ENCODE assay signal across 10 cellular contexts in genomic region chr1:228837817-228838716, GRCh38.
A peak's percentile ranks its signal among the peaks of the same experiment; 100 is the strongest.
DNase-seq lines count a peak whose midpoint lies in the region; ATAC-seq, FAIRE-seq and TF ChIP-seq lines count a peak whose summit lies in the region.
"Had no signal": no experiment of that assay in that cellular context is flagged by ENCODE, and none has a peak within 500 bp of the region (broad histone marks: within the 10 kb centered on the region; RNA-seq: fewer than 3 reads in every experiment).

No MANE protein-coding gene starts in this region.

- TF ChIP-seq POLR2A in endothelial cell of umbilical vein (IDR thresholded peaks at IDR 0.05; ENCODE audit: low read depth, low read length): no peak

- no peaks in the 10 kb centered on the region for H3K9me1 ChIP-seq in endothelial cell of umbilical vein (replicated peaks; ENCODE audit: control insufficient read depth, extremely low read depth, insufficient read depth, low read length)

- no peak for TF ChIP-seq CTCF in endothelial cell of umbilical vein (IDR thresholded peaks at IDR 0.05; ENCODE audit: extremely low read depth in 1 of 2, insufficient read depth in 1 of 2, low read depth in 1 of 2, low read length in 2 of 2)

- H3K14ac ChIP-seq in neuronal stem cell (ENCODE audit: low read length): no peak overlapping the region

- no TSS peak for BruUV-seq in endothelial cell of umbilical vein (replicated peaks; lab: Mats Ljungman, UMichigan)

- FAIRE-seq in endothelial cell of umbilical vein (lab: Jason Lieb, UNC): peak; percentile 93

- peak overlapping the region; percentile 69 for H2BK15ac ChIP-seq in neuronal stem cell (ENCODE audit: low read length)

- H3K9me3 ChIP-seq in endothelial cell of umbilical vein (replicated peaks; ENCODE audit: control insufficient read depth, insufficient read depth, low read length) (no peaks in the 10 kb centered on the region), neuronal stem cell (replicated peaks in 1 of 2; ENCODE audit: control insufficient read depth in 2 of 2, insufficient read depth in 1 of 2, low read depth in 1 of 2, low read length in 2 of 2) (peaks cover 3 to 5% of the 10 kb centered on the region in 2 donors)

- peak overlapping the region; percentile 84 for H3K18ac ChIP-seq in neuronal stem cell (ENCODE audit: low read length)

- intact Hi-C loops in endothelial cell of umbilical vein (cut with micrococcal nuclease): loop anchor here (1.0 to 5.0 kb wide), 2 partner anchors 65 to 189 kb away; no protein-coding TSS in a partner anchor

- CTCF ChIA-PET in endothelial cell of umbilical vein (lab: Charles Lee): interaction anchor here (0.7 to 1.2 kb wide), 4 partner anchors 9 to 104 kb away, joined by 3 to 4 read pairs (median 3); no protein-coding TSS in a partner anchor

- dilution Hi-C loops in endothelial cell of umbilical vein (cut with MboI; ENCODE audit: extremely low pct_ligation_motif_present, low sequenced_read_pairs): no loop called here

- POLR2A ChIA-PET in endothelial cell of umbilical vein (lab: Charles Lee): no interaction called here

- H2BK5ac ChIP-seq in neuronal stem cell (ENCODE audit: low read length): peak overlapping the region; percentile 72

- H3K4me3 ChIP-seq in endothelial cell of umbilical vein (replicated peaks in 1 of 3; ENCODE audit: insufficient read depth in 1 of 3, low read depth in 1 of 3, low read length in 3 of 3) (no peak overlapping the region), neuronal stem cell (ENCODE audit: low read length in 2 of 2) (peak overlapping the region in 1 of 2 donors; percentile 8)

- peak; percentile 16 for DNase-seq in NK-92 treated with Interleukin-12 subunit alpha and Interleukin-12 subunit beta, amount 100 ng/mL, for 24 hours (lab: John Stamatoyannopoulos, UW)
- DNase-seq in NK-92 (lab: John Stamatoyannopoulos, UW; ENCODE audit: unreplicated experiment) (no peak), NCI-H226 (peak; percentile 84), endothelial cell of umbilical vein (ENCODE audit: low read depth, low spot score) (peak; percentile 96), neuronal stem cell (ENCODE audit: low spot score) (peak; percentile 42), GDM1 (lab: John Stamatoyannopoulos, UW) (no peak)
- DNase-seq: CD4-positive, CD25-positive, alpha-beta regulatory T cell had no signal

- H3K23ac ChIP-seq in neuronal stem cell (ENCODE audit: low read depth, low read length, poor library complexity): no peak overlapping the region

- H2AFZ ChIP-seq in endothelial cell of umbilical vein (ENCODE audit: low read depth, low read length) (peak overlapping the region; percentile 43), neuronal stem cell (ENCODE audit: low read length) (peak overlapping the region; percentile 53)

- H2BK120ac ChIP-seq in neuronal stem cell (ENCODE audit: low read depth, low read length): no peak overlapping the region

- H3K79me2 ChIP-seq in endothelial cell of umbilical vein (ENCODE audit: control insufficient read depth, insufficient read depth, low read length): no peaks in the 10 kb centered on the region

- ATAC-seq in GM21825 (IDR thresholded peaks at IDR 0.05; ENCODE audit: unreplicated experiment) (no peak), GM19035 (IDR thresholded peaks at IDR 0.05; ENCODE audit: unreplicated experiment) (no peak)
- ATAC-seq: stimulated activated effector memory CD8-positive, alpha-beta T cell treated with anti-CD3 and anti-CD28 coated beads, Interleukin-12 subunit alpha, Interleukin-12 subunit beta, amount 100 ng/mL, for 72 hours had no signal

- H3K36me3 ChIP-seq in endothelial cell of umbilical vein (ENCODE audit: control insufficient read depth in 2 of 2, extremely low read depth in 1 of 2, insufficient read depth in 2 of 2, low read length in 2 of 2): no peaks in the 10 kb centered on the region
- no peaks in the 10 kb centered on the region for H3K36me3 ChIP-seq in neuronal stem cell (replicated peaks in 1 of 2; ENCODE audit: control insufficient read depth in 2 of 2, insufficient read depth in 2 of 2, low read length in 2 of 2)

- peaks cover 28% of the 10 kb centered on the region for H3K4me1 ChIP-seq in endothelial cell of umbilical vein (ENCODE audit: control insufficient read depth, extremely low read depth, insufficient read depth, low read length)
- H3K4me1 ChIP-seq in neuronal stem cell (ENCODE audit: control insufficient read depth in 2 of 2, insufficient read depth in 1 of 2, low read depth in 1 of 2, low read length in 2 of 2): peaks cover 11 to 26% of the 10 kb centered on the region in 2 donors

- peak overlapping the region; percentile 95 for H2AK5ac ChIP-seq in neuronal stem cell (ENCODE audit: low read depth, low read length)

- no peaks in the 10 kb centered on the region for H4K20me1 ChIP-seq in endothelial cell of umbilical vein (replicated peaks; ENCODE audit: control insufficient read depth, extremely low read depth, insufficient read depth, low read length)

- peak overlapping the region; percentile 25 for H3K4me2 ChIP-seq in endothelial cell of umbilical vein (ENCODE audit: insufficient read depth, low read length)
- no peak overlapping the region for H3K4me2 ChIP-seq in neuronal stem cell (ENCODE audit: insufficient read depth, low read length, poor library complexity, severe bottlenecking)

- H3K27ac ChIP-seq in endothelial cell of umbilical vein (ENCODE audit: insufficient read depth, low read depth, low read length) (peak overlapping the region; percentile 60), neuronal stem cell (replicated peaks; ENCODE audit: low read length) (peak overlapping the region; percentile 28)

- WGBS in neuronal stem cell (ENCODE audit: extremely low coverage in 2 of 2, insufficient read length in 2 of 2, insufficient replicate concordance in 1 of 2), 2 donors: no CpG with 5 or more reads among the region's 11 CpGs

- H3K27me3 ChIP-seq in endothelial cell of umbilical vein (ENCODE audit: control insufficient read depth in 2 of 2, insufficient read depth in 2 of 2, low read length in 2 of 2) (no peaks in the 10 kb centered on the region), neuronal stem cell (ENCODE audit: control insufficient read depth in 3 of 3, insufficient read depth in 3 of 3, low read depth in 1 of 3, low read length in 3 of 3) (peaks cover 0 to 3% (median 0%) of the 10 kb centered on the region in 3 experiments)

- no peaks in the 10 kb centered on the region for H3K79me1 ChIP-seq in neuronal stem cell (ENCODE audit: low read depth, low read length)

- H2BK12ac ChIP-seq in neuronal stem cell (ENCODE audit: low read length): peak overlapping the region; percentile 98

- peak overlapping the region; percentile 91 for H3K4ac ChIP-seq in neuronal stem cell (ENCODE audit: low read length)

- peak overlapping the region; percentile 14 for H3K9ac ChIP-seq in endothelial cell of umbilical vein (replicated peaks; ENCODE audit: extremely low read depth, insufficient read depth, low read length)
- no peak overlapping the region for H3K9ac ChIP-seq in neuronal stem cell (ENCODE audit: low read depth, low read length, poor library complexity)

- no peak overlapping the region for H4K8ac ChIP-seq in neuronal stem cell (ENCODE audit: low read depth, low read length)

- no peak overlapping the region for H4K91ac ChIP-seq in neuronal stem cell (ENCODE audit: low read depth, low read length, poor library complexity)

TF ChIP-seq in endothelial cell of umbilical vein, 7 proteins besides CTCF, POLR2A, EP300 and RAD21:
- TF ChIP-seq MYC (IDR thresholded peaks at IDR 0.05; ENCODE audit: low read depth, low read length): no peak
- peak; percentile 79 for TF ChIP-seq JUN (IDR thresholded peaks at IDR 0.05; ENCODE audit: borderline replicate concordance, insufficient read depth, insufficient read length, low read depth)
- peak; percentile 84 for TF ChIP-seq FOS (IDR thresholded peaks at IDR 0.05; ENCODE audit: borderline replicate concordance, insufficient read depth, low read length)

Comparison
In these comparisons a context has a peak if more than half of its experiments do, and no peak if none do; other contexts are left out.
1. DNase-seq: peak in NK-92 treated with Interleukin-12 subunit alpha and Interleukin-12 subunit beta, amount 100 ng/mL, for 24 hours (single experiment), NCI-H226 (single experiment), endothelial cell of umbilical vein (single experiment) and neuronal stem cell (single experiment); none in NK-92 (single experiment) and GDM1 (single experiment).